8 cellular contexts compared by ENCODE assay signal in genomic region chr10:101032637-101033201, GRCh38. TPM values are rescaled to one million over a fixed set of nuclear protein-coding genes. Genes with fewer than 3 reads are reported as not detected.
DNase-seq lines count a peak whose midpoint lies in the region; ATAC-seq, FAIRE-seq and TF ChIP-seq lines count a peak whose summit lies in the region.

No MANE protein-coding gene starts in this region.

- in situ Hi-C loops in GM23248 (cut with MboI): no loop called here

- no peaks in the 10 kb centered on the region for H3K9me2 ChIP-seq in GM23248 (ENCODE audit: insufficient read depth)

- ATAC-seq in omental fat pad (ENCODE audit: low FRiP score): peak; percentile 60

- H3K4me1 ChIP-seq in GM23248 (ENCODE audit: insufficient read depth): peaks cover 12% of the 10 kb centered on the region
- H3K4me1 ChIP-seq in thyroid gland: peaks cover 22 to 36% of the 10 kb centered on the region in 2 donors

- DNase-seq in AG08396 (ENCODE audit: low spot score) (peak; percentile 84), GM23248 (peak; percentile 94), RCC 7860 (ENCODE audit: low spot score) (peak; percentile 87), glutamatergic neuron (peak; percentile 71), omental fat pad (ENCODE audit: low spot score) (peak; percentile 46), thyroid gland (peak; percentile 79 to 81), NCI-H1105 treated with DMSO at 0.1 percent for 48 hours (lab: John Stamatoyannopoulos, UW) (no peak)
- DNase-seq in activated naive CD4-positive, alpha-beta T cell treated with anti-CD3 and anti-CD28 coated beads, Interleukin-2, amount 10 ng/mL, durations not matched to agents 7 days and 5 days: peak; percentile 56

- peak overlapping the region; percentile 91 for H3K27ac Mint-ChIP-seq in activated naive CD4-positive, alpha-beta T cell treated with anti-CD3 and anti-CD28 coated beads, Interleukin-2, amount 10 ng/mL, durations not matched to agents 7 days and 5 days
- peak overlapping the region; percentile 63 for H3K27ac Mint-ChIP-seq in glutamatergic neuron (ENCODE audit: unreplicated experiment)

- no peaks in the 10 kb centered on the region for H3K9me3 Mint-ChIP-seq in activated naive CD4-positive, alpha-beta T cell treated with anti-CD3 and anti-CD28 coated beads, Interleukin-2, amount 10 ng/mL, durations not matched to agents 7 days and 5 days
- peaks cover 5% of the 10 kb centered on the region for H3K9me3 Mint-ChIP-seq in glutamatergic neuron (ENCODE audit: unreplicated experiment)

- no peak for TF ChIP-seq POLR2A in thyroid gland (IDR thresholded peaks at IDR 0.05)

- intact Hi-C loops in thyroid gland (cut with DNase I): loop anchor here (5.0 kb wide), 1 partner anchor 35 kb away; no protein-coding TSS in a partner anchor

- peak overlapping the region; percentile 97 for H3K9ac ChIP-seq in GM23248

- 0 to 3% methylated on average over 6 of the region's 6 CpGs for WGBS in GM23248 (ENCODE audit: low coverage in 1 of 2, low lambda C conversion rate in 2 of 2, missing lambda C conversion rate in 2 of 2), 2 experiments
- WGBS in thyroid gland, 2 donors: 12 to 17% methylated on average over 6 of the region's 6 CpGs

- H3K9me3 ChIP-seq in GM23248 (ENCODE audit: low read depth): no peaks in the 10 kb centered on the region
- H3K9me3 ChIP-seq in thyroid gland: no peaks in the 10 kb centered on the region

- CTCF ChIA-PET in activated naive CD4-positive, alpha-beta T cell treated with anti-CD3 and anti-CD28 coated beads, Interleukin-2, amount 10 ng/mL, durations not matched to agents 7 days and 5 days (lab: Charles Lee): interaction anchor here (1.1 to 8.1 kb wide), 4 partner anchors 10 to 35 kb away, joined by 3 to 98 read pairs (median 16); no protein-coding TSS in a partner anchor

- H3K4me2 ChIP-seq in GM23248 (ENCODE audit: unreplicated experiment): peak overlapping the region; percentile 96

- peak overlapping the region; percentile 99 for H3K27ac ChIP-seq in GM23248
- peak overlapping the region; percentile 94 to 99 (median 97) for H3K27ac ChIP-seq in thyroid gland

- TF ChIP-seq CTCF in glutamatergic neuron (IDR thresholded peaks at IDR 0.05; ENCODE audit: partially characterized antibody, unreplicated experiment): no peak
- TF ChIP-seq CTCF in omental fat pad (IDR thresholded peaks at IDR 0.05): no peak
- TF ChIP-seq CTCF in thyroid gland (IDR thresholded peaks at IDR 0.05): no peak

- peaks cover 25% of the 10 kb centered on the region for H3K4me1 Mint-ChIP-seq in activated naive CD4-positive, alpha-beta T cell treated with anti-CD3 and anti-CD28 coated beads, Interleukin-2, amount 10 ng/mL, durations not matched to agents 7 days and 5 days
- H3K4me1 Mint-ChIP-seq in glutamatergic neuron (ENCODE audit: low read depth, unreplicated experiment): peaks cover 30% of the 10 kb centered on the region

- peak overlapping the region; percentile 81 for H3K4me3 Mint-ChIP-seq in activated naive CD4-positive, alpha-beta T cell treated with anti-CD3 and anti-CD28 coated beads, Interleukin-2, amount 10 ng/mL, durations not matched to agents 7 days and 5 days
- H3K4me3 Mint-ChIP-seq in glutamatergic neuron (ENCODE audit: unreplicated experiment): peak overlapping the region; percentile 80

- H4K20me1 ChIP-seq in GM23248 (ENCODE audit: insufficient read depth): no peaks in the 10 kb centered on the region

- peaks cover 32% of the 10 kb centered on the region for H3K27me3 Mint-ChIP-seq in activated naive CD4-positive, alpha-beta T cell treated with anti-CD3 and anti-CD28 coated beads, Interleukin-2, amount 10 ng/mL, durations not matched to agents 7 days and 5 days
- H3K27me3 Mint-ChIP-seq in glutamatergic neuron (ENCODE audit: unreplicated experiment): peaks cover 15% of the 10 kb centered on the region

- peaks cover 28% of the 10 kb centered on the region for H3K36me3 ChIP-seq in GM23248 (ENCODE audit: low read depth)
- H3K36me3 ChIP-seq in thyroid gland: peaks cover 12 to 18% of the 10 kb centered on the region in 2 donors

- peak overlapping the region; percentile 82 for H3K4me3 ChIP-seq in GM23248
- peak overlapping the region; percentile 24 to 84 (median 66) for H3K4me3 ChIP-seq in thyroid gland (replicated peaks in 1 of 3)

- peak; percentile 80 for FAIRE-seq in RCC 7860 (lab: Jason Lieb, UNC)

- peaks cover 12% of the 10 kb centered on the region for H3F3A ChIP-seq in GM23248 (ENCODE audit: insufficient read depth)

- peak overlapping the region; percentile 84 for H2AFZ ChIP-seq in GM23248

- peaks cover 26% of the 10 kb centered on the region for H3K36me3 Mint-ChIP-seq in activated naive CD4-positive, alpha-beta T cell treated with anti-CD3 and anti-CD28 coated beads, Interleukin-2, amount 10 ng/mL, durations not matched to agents 7 days and 5 days
- H3K36me3 Mint-ChIP-seq in glutamatergic neuron (ENCODE audit: unreplicated experiment): peaks cover 5% of the 10 kb centered on the region

- H3K27me3 ChIP-seq in GM23248 (replicated peaks; ENCODE audit: insufficient read depth) (no peaks in the 10 kb centered on the region), thyroid gland (no peaks in the 10 kb centered on the region)

- H3K79me2 ChIP-seq in GM23248 (ENCODE audit: insufficient read depth): peaks cover 40% of the 10 kb centered on the region

RNA-seq across cellular contexts. Expression of gene SFXN3, which starts 1.7 kb away (rescaled TPM):
- 79.8 and 103 TPM in 2 replicates for total RNA-seq in GM23248 (2014; rRNA removed; shearing (Covaris generic))
- 58.8 and 61.7 TPM in 2 replicates for polyA plus RNA-seq in GM23248 (2016; fragmentation: Nextera tagmentation; extraction: Ambion mirVana)
- total RNA-seq in glutamatergic neuron (ENCODE audit: unreplicated experiment) (5.2 TPM), omental fat pad (10 to 100 TPM; 54.8 to 97.3 (median 71.2) TPM), thyroid gland (10 to 100 TPM; 35.8 to 56.8 (median 43.3) TPM)

RNA-seq across cellular contexts. Expression of gene PDZD7, which starts 1.8 kb away (rescaled TPM):
- 0.54 TPM in 1 of 2 replicates, not detected in the other for total RNA-seq in GM23248 (2014; rRNA removed; shearing (Covaris generic))
- polyA plus RNA-seq in GM23248 (2016; fragmentation: Nextera tagmentation; extraction: Ambion mirVana): 1.1 and 1.8 TPM in 2 replicates
- total RNA-seq in glutamatergic neuron (ENCODE audit: unreplicated experiment) (1.5 TPM), omental fat pad (1 to 10 TPM in 1 of 4 donors, under 1 TPM in 3; 0.12 to 3.3 (median 0.30) TPM), thyroid gland (1 to 10 TPM in 1 of 4 donors, under 1 TPM in 3; 0.24 to 1.1 (median 0.69) TPM)

RNA-seq across cellular contexts. Expression of gene KAZALD1, which starts 29.1 kb away (rescaled TPM):
- 42.6 and 62.6 TPM in 2 replicates for total RNA-seq in GM23248 (2014; rRNA removed; shearing (Covaris generic))
- polyA plus RNA-seq in GM23248 (2016; fragmentation: Nextera tagmentation; extraction: Ambion mirVana): 34.1 and 34.4 TPM in 2 replicates
- total RNA-seq in glutamatergic neuron (ENCODE audit: unreplicated experiment) (0.59 TPM), omental fat pad (10 to 100 TPM in 1 of 4 donors, 1 to 10 TPM in 2, under 1 TPM in 1; 0.72 to 15.0 (median 1.6) TPM), thyroid gland (1 to 10 TPM; 3.1 to 9.9 (median 6.3) TPM)

RNA-seq across cellular contexts. Expression of gene LZTS2, which starts 33.1 kb away (rescaled TPM):
- total RNA-seq in GM23248 (2014; rRNA removed; shearing (Covaris generic)): 95.2 and 113 TPM in 2 replicates
- polyA plus RNA-seq in GM23248 (2016; fragmentation: Nextera tagmentation; extraction: Ambion mirVana): 51.1 and 54.8 TPM in 2 replicates
- total RNA-seq in glutamatergic neuron (ENCODE audit: unreplicated experiment) (56.7 TPM), omental fat pad (10 to 100 TPM; 59.4 to 98.0 (median 72.6) TPM), thyroid gland (100 to 1,000 TPM in 1 of 4 donors, 10 to 100 TPM in 3; 75.4 to 107 (median 88.1) TPM)

RNA-seq across cellular contexts. Expression of gene TWNK, which starts 45.4 kb away (rescaled TPM):
- 3.4 and 4.4 TPM in 2 replicates for total RNA-seq in GM23248 (2014; rRNA removed; shearing (Covaris generic))
- 3.6 and 4.4 TPM in 2 replicates for polyA plus RNA-seq in GM23248 (2016; fragmentation: Nextera tagmentation; extraction: Ambion mirVana)
- total RNA-seq in glutamatergic neuron (ENCODE audit: unreplicated experiment) (10.1 TPM), omental fat pad (10 to 100 TPM in 1 of 4 donors, 1 to 10 TPM in 3; 4.6 to 20.8 (median 6.9) TPM), thyroid gland (1 to 10 TPM; 5.5 to 7.7 (median 6.8) TPM)
